Comparison of ENCODE assay signal across 27 cellular contexts in genomic region chr2:233022561-233022960, GRCh38. TPM values are rescaled to one million over a fixed set of nuclear protein-coding genes. Genes with fewer than 3 reads are reported as not detected.
"Had no signal": no experiment of that assay in that cellular context is flagged by ENCODE, and none has a peak within 500 bp of the region (broad histone marks: within the 10 kb centered on the region; RNA-seq: fewer than 3 reads in every experiment).

No MANE protein-coding gene starts in this region.

- H3K27ac Mint-ChIP-seq: activated CD4-positive, alpha-beta memory T cell treated with anti-CD3 and anti-CD28 coated beads for 36 hours; activated CD4-positive, alpha-beta T cell treated with anti-CD3 and anti-CD28 coated beads, Interleukin-2, amount 10 ng/mL, durations not matched to agents 7 days and 5 days; activated naive CD4-positive, alpha-beta T cell treated with anti-CD3 and anti-CD28 coated beads for 36 hours; activated naive CD8-positive, alpha-beta T cell; activated T-helper 17 cell treated with anti-CD3 and anti-CD28 coated beads, Interleukin-2, amount 50 U/mL, for 72 hours; brain; T-helper 1 cell treated with Interleukin-12 subunit alpha and Interleukin-12 subunit beta and Interleukin-4 antibody, amounts not matched to agents 30 μg/mL and 1 μg/mL, for 36 hours had no signal

- H3K9me3 Mint-ChIP-seq: activated CD4-positive, alpha-beta T cell treated with anti-CD3 and anti-CD28 coated beads, Interleukin-2, amount 10 ng/mL, durations not matched to agents 7 days and 5 days; activated naive CD4-positive, alpha-beta T cell treated with anti-CD3 and anti-CD28 coated beads for 36 hours; activated T-helper 17 cell treated with anti-CD3 and anti-CD28 coated beads, Interleukin-2, amount 50 U/mL, for 72 hours; T-helper 1 cell treated with Interleukin-12 subunit alpha and Interleukin-12 subunit beta and Interleukin-4 antibody, amounts not matched to agents 30 μg/mL and 1 μg/mL, for 36 hours had no signal

- H3K27ac ChIP-seq: cardiac muscle cell, VCaP had no signal

- H3K4me1 Mint-ChIP-seq: activated CD4-positive, alpha-beta T cell treated with anti-CD3 and anti-CD28 coated beads, Interleukin-2, amount 10 ng/mL, durations not matched to agents 7 days and 5 days; activated T-helper 17 cell treated with anti-CD3 and anti-CD28 coated beads, Interleukin-2, amount 50 U/mL, for 72 hours; brain had no signal

- DNase-seq: activated CD4-positive, alpha-beta memory T cell treated with anti-CD3 and anti-CD28 coated beads for 36 hours; activated CD4-positive, alpha-beta T cell treated with anti-CD3 and anti-CD28 coated beads, Interleukin-2, amount 10 ng/mL, durations not matched to agents 7 days and 5 days; activated CD4-positive, CD25-positive, alpha-beta regulatory T cell; activated gamma-delta T cell; activated naive CD4-positive, alpha-beta T cell treated with anti-CD3 and anti-CD28 coated beads for 36 hours; activated T-cell treated with anti-CD3 and anti-CD28 coated beads for 4 hours; activated T-cell treated with anti-CD3 and anti-CD28 coated beads, Interleukin-2, amount 50 U/mL, for 48 hours; MM.1S; NCI-H1105; NCI-H1436; NCI-H1694 treated with DMSO at 0.1 percent for 48 hours; NCI-H2029 treated with DMSO at 0.1 percent for 48 hours; NCI-H510A treated with DMSO at 0.1 percent for 48 hours; NCI-H69; NK-92 treated with Interleukin-12 subunit alpha and Interleukin-12 subunit beta, amount 100 ng/mL, for 24 hours; SHP77 had no signal

- FAIRE-seq: astrocyte, RCC 7860, TTC549 had no signal

- H3K27me3 ChIP-seq: cardiac muscle cell had no signal

- H3K27me3 Mint-ChIP-seq: activated CD4-positive, alpha-beta memory T cell treated with anti-CD3 and anti-CD28 coated beads for 36 hours; activated CD4-positive, alpha-beta T cell treated with anti-CD3 and anti-CD28 coated beads, Interleukin-2, amount 10 ng/mL, durations not matched to agents 7 days and 5 days; activated naive CD8-positive, alpha-beta T cell; activated T-helper 17 cell treated with anti-CD3 and anti-CD28 coated beads, Interleukin-2, amount 50 U/mL, for 72 hours; brain had no signal

- ATAC-seq: activated T-helper 17 cell treated with anti-CD3 and anti-CD28 coated beads, Interleukin-2, amount 50 U/mL, for 72 hours had no signal

- H3K4me3 Mint-ChIP-seq: activated CD4-positive, alpha-beta memory T cell treated with anti-CD3 and anti-CD28 coated beads for 36 hours; activated CD4-positive, alpha-beta T cell treated with anti-CD3 and anti-CD28 coated beads, Interleukin-2, amount 10 ng/mL, durations not matched to agents 7 days and 5 days; activated naive CD4-positive, alpha-beta T cell treated with anti-CD3 and anti-CD28 coated beads for 36 hours; activated naive CD8-positive, alpha-beta T cell; activated T-helper 17 cell treated with anti-CD3 and anti-CD28 coated beads, Interleukin-2, amount 50 U/mL, for 72 hours; brain; T-helper 1 cell treated with Interleukin-12 subunit alpha and Interleukin-12 subunit beta and Interleukin-4 antibody, amounts not matched to agents 30 μg/mL and 1 μg/mL, for 36 hours had no signal

- H3K36me3 Mint-ChIP-seq: activated CD4-positive, alpha-beta memory T cell treated with anti-CD3 and anti-CD28 coated beads for 36 hours; activated naive CD8-positive, alpha-beta T cell; brain had no signal

- H3K4me3 ChIP-seq: cardiac muscle cell had no signal

- H3K36me3 ChIP-seq: cardiac muscle cell had no signal

RNA-seq across cellular contexts. Expression of gene NGEF, which starts 9.5 kb away (rescaled TPM):
- total RNA-seq: activated CD4-positive, alpha-beta T cell treated with anti-CD3 and anti-CD28 coated beads, Interleukin-2, amount 10 ng/mL, durations not matched to agents 7 days and 5 days; SK-MEL-5 had no signal

RNA-seq across cellular contexts. Expression of gene NEU2, which starts 9.9 kb away (rescaled TPM):
- total RNA-seq: activated CD4-positive, alpha-beta memory T cell treated with anti-CD3 and anti-CD28 coated beads for 36 hours; activated CD4-positive, alpha-beta T cell treated with anti-CD3 and anti-CD28 coated beads, Interleukin-2, amount 10 ng/mL, durations not matched to agents 7 days and 5 days; activated CD8-positive, alpha-beta memory T cell treated with anti-CD3 and anti-CD28 coated beads for 36 hours; activated naive CD4-positive, alpha-beta T cell treated with anti-CD3 and anti-CD28 coated beads for 36 hours; activated T-helper 17 cell treated with anti-CD3 and anti-CD28 coated beads, Interleukin-2, amount 50 U/mL, for 72 hours; astrocyte; cardiac muscle cell; SK-MEL-5 had no signal
- polyA plus RNA-seq: cardiac muscle cell had no signal
